8 cellular contexts compared by ENCODE assay signal in genomic region chr12:7162691-7163114, GRCh38.
DNase-seq lines count a peak whose midpoint lies in the region; ATAC-seq, FAIRE-seq and TF ChIP-seq lines count a peak whose summit lies in the region.

No MANE protein-coding gene starts in this region.

- H3K27me3 Mint-ChIP-seq in activated naive CD8-positive, alpha-beta T cell, result peaks cover 10% of the 10 kb centered on the region

- H3K36me3 Mint-ChIP-seq in activated naive CD8-positive, alpha-beta T cell, result no peaks in the 10 kb centered on the region

- TF ChIP-seq CTCF in GM12873 (IDR thresholded peaks at IDR 0.05; ENCODE audit: insufficient read depth, low read depth, low read length, missing control alignments), result peak; percentile 50

- no peak overlapping the region for H3K27ac Mint-ChIP-seq in activated naive CD8-positive, alpha-beta T cell

- DNase-seq in NCI-H2107 treated with DMSO at 0.1 percent for 48 hours (lab: John Stamatoyannopoulos, UW; ENCODE audit: unreplicated experiment), result peak; percentile 90
- peak; percentile 42 for DNase-seq in iPS DF 19.7 (ENCODE audit: low read depth, low spot score)
- peak in 2 of 3 donors; percentile 12 to 24 for DNase-seq in stimulated activated CD4-positive, alpha-beta T cell treated with anti-CD3 and anti-CD28 coated beads, Interleukin-12 subunit alpha, Interleukin-12 subunit beta, amount 100 ng/mL, for 48 hours (ENCODE audit: low read depth in 2 of 3, low spot score in 1 of 3)
- DNase-seq in H54 (ENCODE audit: insufficient read length, low spot score), result no peak
- DNase-seq in NCI-H446 (lab: John Stamatoyannopoulos, UW), result no peak

- no peak for ATAC-seq in GM19452 (IDR thresholded peaks at IDR 0.05; ENCODE audit: unreplicated experiment)

- H3K4me1 Mint-ChIP-seq in activated naive CD8-positive, alpha-beta T cell (ENCODE audit: low read depth), result peaks cover 13% of the 10 kb centered on the region

- peak overlapping the region; percentile 54 for H3K4me3 Mint-ChIP-seq in activated naive CD8-positive, alpha-beta T cell

- FAIRE-seq in H54 (lab: Jason Lieb, UNC), result no peak

- no peak for TF ChIP-seq POLR2A in H54 (IDR thresholded peaks at IDR 0.05; ENCODE audit: low read depth, low read length)

- H3K9me3 Mint-ChIP-seq in activated naive CD8-positive, alpha-beta T cell (ENCODE audit: low read depth), result no peaks in the 10 kb centered on the region

Comparison
In these comparisons a context has a peak if more than half of its experiments do, and no peak if none do; other contexts are left out.
1. DNase-seq: peak in NCI-H2107 treated with DMSO at 0.1 percent for 48 hours (single experiment), iPS DF 19.7 (single experiment) and stimulated activated CD4-positive, alpha-beta T cell treated with anti-CD3 and anti-CD28 coated beads, Interleukin-12 subunit alpha, Interleukin-12 subunit beta, amount 100 ng/mL, for 48 hours (2 of 3); none in H54 (single experiment) and NCI-H446 (0 of 2).